ENCODE assay signal across 8 cellular contexts in the genomic region with DNA sequence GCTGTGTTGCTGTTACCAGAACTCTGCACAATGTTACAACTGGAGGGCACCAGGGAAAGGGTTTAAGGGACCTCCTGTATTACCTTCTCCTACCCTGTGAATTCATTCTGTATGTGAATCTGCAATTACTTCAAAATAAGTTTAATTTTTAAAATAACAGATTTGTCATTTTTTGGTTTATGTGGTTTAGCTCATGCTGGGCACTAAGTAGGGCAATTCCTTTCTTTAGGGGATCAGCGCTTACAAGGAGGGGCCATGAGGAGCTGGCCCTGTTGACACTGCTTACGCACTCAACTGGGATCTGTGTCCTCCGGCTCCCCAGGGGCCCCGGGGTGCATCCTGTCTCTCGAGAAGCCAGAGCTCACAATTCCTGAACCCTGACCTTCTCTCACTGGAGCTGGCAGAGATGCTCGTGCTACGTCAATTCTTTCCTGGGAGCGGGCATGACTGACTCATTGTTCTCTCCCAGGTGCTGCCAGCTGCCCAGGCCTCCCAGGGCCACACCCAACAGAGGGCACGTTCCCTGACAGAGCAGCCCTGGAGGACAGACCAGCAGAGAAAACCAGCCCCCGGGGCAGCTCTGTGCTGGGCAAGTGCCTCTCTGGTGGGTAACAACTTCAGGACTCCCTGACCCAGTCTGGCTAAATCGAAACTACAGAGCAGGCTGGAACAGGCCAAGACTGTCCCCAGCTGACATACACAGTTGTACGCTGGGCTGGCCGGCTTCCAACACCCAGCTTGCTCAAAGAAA. TPM values are rescaled to one million over a fixed set of nuclear protein-coding genes. Genes with fewer than 3 reads are reported as not detected.
DNase-seq lines count a peak whose midpoint lies in the region; ATAC-seq and TF ChIP-seq lines count a peak whose summit lies in the region.

No MANE protein-coding gene starts in this region.

- H3K4me1 ChIP-seq in breast epithelium (peaks cover 0 to 7% of the 10 kb centered on the region in 2 donors), thoracic aorta (ENCODE audit: control insufficient read depth in 1 of 2, low read depth in 2 of 2) (peaks cover 15 to 77% of the 10 kb centered on the region in 2 donors), SJCRH30 (peaks cover 4% of the 10 kb centered on the region; the same call in 1 of the 2 replicates)

- no peaks in the 10 kb centered on the region for H3K27me3 ChIP-seq in breast epithelium
- no peaks in the 10 kb centered on the region for H3K27me3 ChIP-seq in thoracic aorta (replicated peaks; ENCODE audit: insufficient read depth)
- no peaks in the 10 kb centered on the region for H3K27me3 ChIP-seq in SJCRH30

- TF ChIP-seq EP300 in Ishikawa (IDR thresholded peaks at IDR 0.05; ENCODE audit: borderline replicate concordance), result peak; percentile 93

- intact Hi-C loops in breast epithelium (cut with DNase I; ENCODE audit: low total_unique reads), result no loop called here
- intact Hi-C loops in activated CD4-positive, alpha-beta memory T cell treated with anti-CD3 and anti-CD28 coated beads for 36 hours (cut with micrococcal nuclease), result no loop called here

- H3K4me3 Mint-ChIP-seq in activated CD4-positive, alpha-beta memory T cell treated with anti-CD3 and anti-CD28 coated beads for 36 hours, result no peak overlapping the region

- no peaks in the 10 kb centered on the region for H3K36me3 Mint-ChIP-seq in activated CD4-positive, alpha-beta memory T cell treated with anti-CD3 and anti-CD28 coated beads for 36 hours

- H3K9me3 Mint-ChIP-seq in activated CD4-positive, alpha-beta memory T cell treated with anti-CD3 and anti-CD28 coated beads for 36 hours, result no peaks in the 10 kb centered on the region

- DNase-seq in breast epithelium (ENCODE audit: low spot score in 2 of 2) (peak; percentile 88 to 91), left lobe of liver (ENCODE audit: low spot score) (peak; percentile 68), thoracic aorta (ENCODE audit: low spot score) (peak; percentile 57), SJCRH30 (no peak), cortex of kidney (lab: John Stamatoyannopoulos, UW) (no peak)
- no peak for DNase-seq in activated CD4-positive, alpha-beta memory T cell treated with anti-CD3 and anti-CD28 coated beads for 36 hours

- H3K27ac ChIP-seq in breast epithelium, result peak overlapping the region; percentile 88 to 91
- H3K27ac ChIP-seq in thoracic aorta, result peak overlapping the region; percentile 71 to 77
- H3K27ac ChIP-seq in SJCRH30, result no peak overlapping the region

- no peaks in the 10 kb centered on the region for H3K9me3 ChIP-seq in breast epithelium
- H3K9me3 ChIP-seq in thoracic aorta, result no peaks in the 10 kb centered on the region
- H3K9me3 ChIP-seq in SJCRH30 (replicated peaks), result no peaks in the 10 kb centered on the region

- peak; percentile 56 for ATAC-seq in left lobe of liver
- ATAC-seq in thoracic aorta (ENCODE audit: insufficient number of reproducible peaks, low FRiP score, low read depth), result peak; percentile 84
- ATAC-seq in GM19035 (IDR thresholded peaks at IDR 0.05; ENCODE audit: unreplicated experiment), result no peak

- no peak overlapping the region for H3K27ac Mint-ChIP-seq in activated CD4-positive, alpha-beta memory T cell treated with anti-CD3 and anti-CD28 coated beads for 36 hours

- no peaks in the 10 kb centered on the region for H3K36me3 ChIP-seq in breast epithelium
- H3K36me3 ChIP-seq in thoracic aorta, result no peaks in the 10 kb centered on the region
- H3K36me3 ChIP-seq in SJCRH30, result peaks cover 5% of the 10 kb centered on the region

- POLR2A ChIA-PET in activated CD4-positive, alpha-beta memory T cell treated with anti-CD3 and anti-CD28 coated beads for 36 hours (lab: Charles Lee), result no interaction called here

- CTCF ChIA-PET in activated CD4-positive, alpha-beta memory T cell treated with anti-CD3 and anti-CD28 coated beads for 36 hours (lab: Charles Lee), result no interaction called here

- peaks cover 4% of the 10 kb centered on the region for H3K27me3 Mint-ChIP-seq in activated CD4-positive, alpha-beta memory T cell treated with anti-CD3 and anti-CD28 coated beads for 36 hours

- H3K4me3 ChIP-seq in breast epithelium (peak overlapping the region in 1 of 3 donors; percentile 36), thoracic aorta (peak overlapping the region; percentile 47), SJCRH30 (no peak overlapping the region)

- H3K4me1 Mint-ChIP-seq in activated CD4-positive, alpha-beta memory T cell treated with anti-CD3 and anti-CD28 coated beads for 36 hours (ENCODE audit: low read depth), result no peaks in the 10 kb centered on the region

- no peak for TF ChIP-seq POLR2A in breast epithelium (IDR thresholded peaks at IDR 0.05)

- peak; percentile 42 for TF ChIP-seq RAD21 in Ishikawa (IDR thresholded peaks at IDR 0.05; ENCODE audit: low read depth)

- TF ChIP-seq CTCF in breast epithelium (IDR thresholded peaks at IDR 0.05), result no peak
- no peak for TF ChIP-seq CTCF in thoracic aorta (IDR thresholded peaks at IDR 0.05)

TF ChIP-seq in Ishikawa, 13 proteins besides CTCF, POLR2A, EP300 and RAD21:
- TF ChIP-seq ZBTB7A (IDR thresholded peaks at IDR 0.05; ENCODE audit: low read depth) (no peak), FOXM1 (IDR thresholded peaks at IDR 0.05; ENCODE audit: borderline replicate concordance, low read depth) (peak; percentile 69; the same call in 1 of the 2 replicates), NFIC (IDR thresholded peaks at IDR 0.05) (peak; percentile 90), YY1 (IDR thresholded peaks at IDR 0.05; ENCODE audit: low read depth) (peak; percentile 67; the same call in 1 of the 2 replicates), EGR1 (IDR thresholded peaks at IDR 0.05) (no peak), TCF12 (IDR thresholded peaks at IDR 0.05; ENCODE audit: low read depth) (peak; percentile 96), CEBPB (IDR thresholded peaks at IDR 0.05) (no peak; the same call in 1 of the 2 replicates), TEAD4 (IDR thresholded peaks at IDR 0.05) (peak; percentile 77), CREB1 (IDR thresholded peaks at IDR 0.05; ENCODE audit: low read depth) (peak; percentile 60; the same call in 1 of the 2 replicates), TAF1 (IDR thresholded peaks at IDR 0.05; ENCODE audit: low read depth) (no peak)
- TF ChIP-seq, protein P1, sequence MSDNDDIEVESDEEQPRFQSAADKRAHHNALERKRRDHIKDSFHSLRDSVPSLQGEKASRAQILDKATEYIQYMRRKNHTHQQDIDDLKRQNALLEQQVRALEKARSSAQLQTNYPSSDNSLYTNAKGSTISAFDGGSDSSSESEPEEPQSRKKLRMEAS (IDR thresholded peaks at IDR 0.05), result peak; percentile 79
- TF ChIP-seq, protein P2, sequence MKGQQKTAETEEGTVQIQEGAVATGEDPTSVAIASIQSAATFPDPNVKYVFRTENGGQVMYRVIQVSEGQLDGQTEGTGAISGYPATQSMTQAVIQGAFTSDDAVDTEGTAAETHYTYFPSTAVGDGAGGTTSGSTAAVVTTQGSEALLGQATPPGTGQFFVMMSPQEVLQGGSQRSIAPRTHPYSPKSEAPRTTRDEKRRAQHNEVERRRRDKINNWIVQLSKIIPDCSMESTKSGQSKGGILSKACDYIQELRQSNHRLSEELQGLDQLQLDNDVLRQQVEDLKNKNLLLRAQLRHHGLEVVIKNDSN (IDR thresholded peaks at IDR 0.05), result peak; percentile 33; the same call in 1 of the 2 replicates
- TF ChIP-seq, protein P3, sequence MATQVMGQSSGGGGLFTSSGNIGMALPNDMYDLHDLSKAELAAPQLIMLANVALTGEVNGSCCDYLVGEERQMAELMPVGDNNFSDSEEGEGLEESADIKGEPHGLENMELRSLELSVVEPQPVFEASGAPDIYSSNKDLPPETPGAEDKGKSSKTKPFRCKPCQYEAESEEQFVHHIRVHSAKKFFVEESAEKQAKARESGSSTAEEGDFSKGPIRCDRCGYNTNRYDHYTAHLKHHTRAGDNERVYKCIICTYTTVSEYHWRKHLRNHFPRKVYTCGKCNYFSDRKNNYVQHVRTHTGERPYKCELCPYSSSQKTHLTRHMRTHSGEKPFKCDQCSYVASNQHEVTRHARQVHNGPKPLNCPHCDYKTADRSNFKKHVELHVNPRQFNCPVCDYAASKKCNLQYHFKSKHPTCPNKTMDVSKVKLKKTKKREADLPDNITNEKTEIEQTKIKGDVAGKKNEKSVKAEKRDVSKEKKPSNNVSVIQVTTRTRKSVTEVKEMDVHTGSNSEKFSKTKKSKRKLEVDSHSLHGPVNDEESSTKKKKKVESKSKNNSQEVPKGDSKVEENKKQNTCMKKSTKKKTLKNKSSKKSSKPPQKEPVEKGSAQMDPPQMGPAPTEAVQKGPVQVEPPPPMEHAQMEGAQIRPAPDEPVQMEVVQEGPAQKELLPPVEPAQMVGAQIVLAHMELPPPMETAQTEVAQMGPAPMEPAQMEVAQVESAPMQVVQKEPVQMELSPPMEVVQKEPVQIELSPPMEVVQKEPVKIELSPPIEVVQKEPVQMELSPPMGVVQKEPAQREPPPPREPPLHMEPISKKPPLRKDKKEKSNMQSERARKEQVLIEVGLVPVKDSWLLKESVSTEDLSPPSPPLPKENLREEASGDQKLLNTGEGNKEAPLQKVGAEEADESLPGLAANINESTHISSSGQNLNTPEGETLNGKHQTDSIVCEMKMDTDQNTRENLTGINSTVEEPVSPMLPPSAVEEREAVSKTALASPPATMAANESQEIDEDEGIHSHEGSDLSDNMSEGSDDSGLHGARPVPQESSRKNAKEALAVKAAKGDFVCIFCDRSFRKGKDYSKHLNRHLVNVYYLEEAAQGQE (IDR thresholded peaks at IDR 0.05; ENCODE audit: low read depth), result no peak

RNA-seq across cellular contexts. Expression of a gene that starts 36.8 kb away (rescaled TPM):
- total RNA-seq in breast epithelium (10 to 100 TPM; 53.1 to 91.2 (median 65.9) TPM), left lobe of liver (5.8 TPM), thoracic aorta (10 to 100 TPM; 62.8 to 80.6 TPM)
- 67.8 and 69.0 TPM in 2 replicates for total RNA-seq in SJCRH30 (2014; rRNA removed; shearing (Covaris generic))
- total RNA-seq in activated CD4-positive, alpha-beta memory T cell treated with anti-CD3 and anti-CD28 coated beads for 36 hours, result under 1 TPM; 0.27 to 0.29 TPM

Comparison
In these comparisons a context has a peak if more than half of its experiments do, and no peak if none do; other contexts are left out.
1. DNase-seq: peak in breast epithelium (2 of 2), left lobe of liver (single experiment) and thoracic aorta (single experiment); none in SJCRH30 (0 of 2), cortex of kidney (single experiment) and activated CD4-positive, alpha-beta memory T cell treated with anti-CD3 and anti-CD28 coated beads for 36 hours (single experiment).